In the genomic region with DNA sequence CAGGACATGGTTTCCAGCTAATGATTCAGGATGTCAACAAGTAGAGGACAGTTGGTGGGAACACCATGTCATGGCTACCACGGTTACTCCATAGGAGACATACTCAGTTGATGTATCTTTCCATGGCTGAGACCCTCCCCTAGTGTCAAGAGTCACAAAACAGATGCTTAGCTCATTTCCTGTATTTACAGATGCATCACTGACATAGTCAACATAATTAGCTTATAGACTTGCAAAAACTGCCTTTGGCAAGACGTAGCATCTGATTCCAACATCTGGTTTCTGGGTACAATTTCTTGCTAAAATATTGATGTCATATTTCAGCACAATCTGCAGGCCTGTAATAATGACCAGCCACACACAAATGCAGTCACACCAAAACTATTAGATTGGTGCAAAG, we compare ENCODE assay signal across 23 cellular contexts.
DNase-seq lines count a peak whose midpoint lies in the region; ATAC-seq, FAIRE-seq and TF ChIP-seq lines count a peak whose summit lies in the region.
"Had no signal": no experiment of that assay in that cellular context is flagged by ENCODE, and none has a peak within 500 bp of the region (broad histone marks: within the 10 kb centered on the region; RNA-seq: fewer than 3 reads in every experiment).

No MANE protein-coding gene starts in this region.

- H3K4me3 ChIP-seq in A673 (ENCODE audit: low read depth, low read length, poor library complexity, severe bottlenecking), result no peak overlapping the region
- no peak overlapping the region for H3K4me3 ChIP-seq in HepG2 (replicated peaks in 1 of 3; ENCODE audit: insufficient read depth in 1 of 3, low read depth in 2 of 3, low read length in 3 of 3)
- H3K4me3 ChIP-seq: BLaER1 treated with 17β-estradiol and CSF1 and Interleukin-3, amounts not matched to agents 10 nM and 100 nM had no signal

- no TSS peak for BruUV-seq in A673 (replicated peaks; lab: Mats Ljungman, UMichigan)
- no TSS peak for BruUV-seq in HepG2 (replicated peaks; lab: Mats Ljungman, UMichigan)

- H3K27ac ChIP-seq in A673 (ENCODE audit: low read depth, low read length, poor library complexity, severe bottlenecking), result no peak overlapping the region
- no peak overlapping the region for H3K27ac ChIP-seq in HepG2 (ENCODE audit: extremely low read length, insufficient read depth, low read length)
- H3K27ac ChIP-seq: 22Rv1; BLaER1 treated with 17β-estradiol and CSF1 and Interleukin-3, amounts not matched to agents 10 nM and 100 nM had no signal

- POLR2A ChIA-PET in A673 (lab: Charles Lee; ENCODE audit: low non-redundant PET), result no interaction called here
- POLR2A ChIA-PET in HepG2 (lab: Yijun Ruan, JAX), result no interaction called here

- H2AFZ ChIP-seq in HepG2 (ENCODE audit: low read length), result no peak overlapping the region

- H3K9me3 ChIP-seq in A673 (ENCODE audit: low read depth, low read length, poor library complexity, severe bottlenecking) (no peaks in the 10 kb centered on the region), HepG2 (ENCODE audit: low read length) (no peaks in the 10 kb centered on the region)
- H3K9me3 ChIP-seq: BE2C had no signal

- WGBS in HepG2 (ENCODE audit: low lambda C conversion rate), result 20% methylated on average over 2 of the region's 2 CpGs

- H3K36me3 ChIP-seq in A673 (ENCODE audit: insufficient read depth, low read length, poor library complexity, severe bottlenecking) (no peaks in the 10 kb centered on the region), HepG2 (replicated peaks in 1 of 2; ENCODE audit: control insufficient read depth in 1 of 2, insufficient read depth in 2 of 2, low read length in 2 of 2) (no peaks in the 10 kb centered on the region)
- H3K36me3 ChIP-seq: BE2C; BLaER1 treated with 17β-estradiol and CSF1 and Interleukin-3, amounts not matched to agents 10 nM and 100 nM had no signal

- no peaks in the 10 kb centered on the region for H4K20me1 ChIP-seq in HepG2 (ENCODE audit: insufficient read depth, low read length)
- H4K20me1 ChIP-seq: BLaER1 treated with 17β-estradiol and CSF1 and Interleukin-3, amounts not matched to agents 10 nM and 100 nM had no signal

- no peak for TF ChIP-seq CTCF in A673 (conservative IDR thresholded peaks at IDR 0.05; ENCODE audit: low read depth, low read length)
- TF ChIP-seq CTCF in HepG2 (CRISPR knock-in tag; IDR thresholded peaks at IDR 0.05), result no peak

- TF ChIP-seq RAD21 in HepG2 (CRISPR knock-in tag; IDR thresholded peaks at IDR 0.05), result no peak

- TF ChIP-seq EP300 in HepG2 (IDR thresholded peaks at IDR 0.05; ENCODE audit: low read depth in 2 of 2, low read length in 2 of 2), result no peak
- no peak for TF ChIP-seq EP300 in HepG2 (CRISPR knock-in tag; IDR thresholded peaks at IDR 0.05; ENCODE audit: borderline replicate concordance)

- intact Hi-C loops in A673 (cut with micrococcal nuclease; ENCODE audit: unreplicated experiment), result no loop called here
- intact Hi-C loops in HepG2 (cut with micrococcal nuclease; ENCODE audit: unreplicated experiment), result no loop called here

- H3K4me1 ChIP-seq in A673 (ENCODE audit: insufficient read depth, low read length, poor library complexity, severe bottlenecking) (peaks cover 25% of the 10 kb centered on the region), HepG2 (ENCODE audit: insufficient read depth, low read length) (no peaks in the 10 kb centered on the region)
- H3K4me1 ChIP-seq: BE2C; BLaER1 treated with 17β-estradiol and CSF1 and Interleukin-3, amounts not matched to agents 10 nM and 100 nM had no signal

- DNase-seq in DMS53 (lab: John Stamatoyannopoulos, UW) (peak; percentile 25), DMS53 treated with DMSO at 0.1 percent for 48 hours (lab: John Stamatoyannopoulos, UW; ENCODE audit: unreplicated experiment) (no peak), A673 (ENCODE audit: low spot score) (peak; percentile 54), urothelium cell line (ENCODE audit: low spot score) (no peak), HepG2 (ENCODE audit: low spot score) (no peak), NCI-H1930 (lab: John Stamatoyannopoulos, UW) (no peak)
- DNase-seq: ACHN; AML-193; BE2C; CD4-positive, alpha-beta T cell; CD8-positive, alpha-beta memory T cell; DMS 273 treated with DMSO at 0.1 percent for 48 hours; DND-41; GOT3; H7; HCEC 1CT had no signal

- no peak overlapping the region for H3K9ac ChIP-seq in HepG2 (ENCODE audit: insufficient read depth, low read depth, low read length)
- H3K9ac ChIP-seq: BLaER1 treated with 17β-estradiol and CSF1 and Interleukin-3, amounts not matched to agents 10 nM and 100 nM had no signal

- FAIRE-seq in urothelium cell line (lab: Jason Lieb, UNC), result peak; percentile 32
- FAIRE-seq in HepG2 (lab: Jason Lieb, UNC), result no peak
- FAIRE-seq: A204.1, D721Med, G401.6, GM12892 had no signal

- no peak for ATAC-seq in SK-N-SH treated with all-trans-retinoic acid at 6 μM for 48 hours
- no peak for ATAC-seq in HepG2

- H3K4me2 ChIP-seq in HepG2 (ENCODE audit: low read depth, low read length), result no peak overlapping the region
- H3K4me2 ChIP-seq: BLaER1 treated with 17β-estradiol and CSF1 and Interleukin-3, amounts not matched to agents 10 nM and 100 nM had no signal

- no peak for TF ChIP-seq POLR2A in HepG2 (IDR thresholded peaks at IDR 0.05; ENCODE audit: insufficient read depth in 1 of 2, low read depth in 2 of 2, low read length in 2 of 2)

- no peaks in the 10 kb centered on the region for H3K79me2 ChIP-seq in HepG2 (ENCODE audit: insufficient read depth, low read length)

- H3K27me3 ChIP-seq in A673 (replicated peaks; ENCODE audit: insufficient read depth, low read depth, low read length, poor library complexity) (no peaks in the 10 kb centered on the region), HepG2 (ENCODE audit: control insufficient read depth in 1 of 2, insufficient read depth in 2 of 2, low read length in 2 of 2) (no peaks in the 10 kb centered on the region)
- H3K27me3 ChIP-seq: BE2C; BLaER1 treated with 17β-estradiol and CSF1 and Interleukin-3, amounts not matched to agents 10 nM and 100 nM had no signal

- CTCF ChIA-PET in A673 (lab: Charles Lee), result no interaction called here
- CTCF ChIA-PET in HepG2 (lab: Yijun Ruan, JAX; ENCODE audit: low intra/inter-chr PET ratio, low total read pairs), result no interaction called here

- in situ Hi-C loops in HepG2 (cut with HindIII; ENCODE audit: extremely low pct_ligation_motif_present, low pct_unique_long_range_greater_than_20kb), result no loop called here

TF ChIP-seq in SK-N-SH treated with all-trans-retinoic acid at 6 μM for 48 hours, 23 proteins besides CTCF, POLR2A, EP300 and RAD21:
- TF ChIP-seq ZFP30 (CRISPR knock-in tag; IDR thresholded peaks at IDR 0.05) (no peak), TCF4 (CRISPR knock-in tag; IDR thresholded peaks at IDR 0.05; ENCODE audit: borderline replicate concordance) (peak; percentile 79; the same call in 1 of the 2 replicates)

TF ChIP-seq in HepG2, 621 proteins besides CTCF, POLR2A, EP300 and RAD21 (continues in another document):
- TF ChIP-seq NBN (conservative IDR thresholded peaks at IDR 0.05) (no peak), ZSCAN12 (CRISPR knock-in tag; IDR thresholded peaks at IDR 0.05) (no peak), PAX8 (CRISPR knock-in tag; IDR thresholded peaks at IDR 0.05; ENCODE audit: borderline replicate concordance) (no peak), KLF9 (CRISPR knock-in tag; IDR thresholded peaks at IDR 0.05; ENCODE audit: low read depth) (no peak), MTA3 (CRISPR knock-in tag; IDR thresholded peaks at IDR 0.05) (no peak), MYNN (CRISPR knock-in tag; IDR thresholded peaks at IDR 0.05; ENCODE audit: low read depth) (no peak), RFX1 (IDR thresholded peaks at IDR 0.05) (no peak), ZFP41 (CRISPR knock-in tag; IDR thresholded peaks at IDR 0.05; ENCODE audit: borderline replicate concordance) (no peak)
- TF ChIP-seq, protein P1, sequence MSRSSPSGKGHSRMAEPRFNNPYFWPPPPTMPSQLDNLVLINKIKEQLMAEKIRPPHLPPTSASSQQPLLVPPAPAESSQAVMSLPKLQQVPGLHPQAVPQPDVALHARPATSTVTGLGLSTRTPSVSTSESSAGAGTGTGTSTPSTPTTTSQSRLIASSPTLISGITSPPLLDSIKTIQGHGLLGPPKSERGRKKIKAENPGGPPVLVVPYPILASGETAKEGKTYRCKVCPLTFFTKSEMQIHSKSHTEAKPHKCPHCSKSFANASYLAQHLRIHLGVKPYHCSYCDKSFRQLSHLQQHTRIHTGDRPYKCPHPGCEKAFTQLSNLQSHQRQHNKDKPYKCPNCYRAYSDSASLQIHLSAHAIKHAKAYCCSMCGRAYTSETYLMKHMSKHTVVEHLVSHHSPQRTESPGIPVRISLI (CRISPR knock-in tag; IDR thresholded peaks at IDR 0.05; ENCODE audit: borderline replicate concordance), result no peak
- TF ChIP-seq, protein P2, sequence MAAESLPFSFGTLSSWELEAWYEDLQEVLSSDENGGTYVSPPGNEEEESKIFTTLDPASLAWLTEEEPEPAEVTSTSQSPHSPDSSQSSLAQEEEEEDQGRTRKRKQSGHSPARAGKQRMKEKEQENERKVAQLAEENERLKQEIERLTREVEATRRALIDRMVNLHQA (CRISPR knock-in tag; IDR thresholded peaks at IDR 0.05), result no peak
- TF ChIP-seq, protein P3, sequence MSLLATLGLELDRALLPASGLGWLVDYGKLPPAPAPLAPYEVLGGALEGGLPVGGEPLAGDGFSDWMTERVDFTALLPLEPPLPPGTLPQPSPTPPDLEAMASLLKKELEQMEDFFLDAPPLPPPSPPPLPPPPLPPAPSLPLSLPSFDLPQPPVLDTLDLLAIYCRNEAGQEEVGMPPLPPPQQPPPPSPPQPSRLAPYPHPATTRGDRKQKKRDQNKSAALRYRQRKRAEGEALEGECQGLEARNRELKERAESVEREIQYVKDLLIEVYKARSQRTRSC (CRISPR knock-in tag; IDR thresholded peaks at IDR 0.05; ENCODE audit: low read depth), result no peak
- TF ChIP-seq, protein P4, sequence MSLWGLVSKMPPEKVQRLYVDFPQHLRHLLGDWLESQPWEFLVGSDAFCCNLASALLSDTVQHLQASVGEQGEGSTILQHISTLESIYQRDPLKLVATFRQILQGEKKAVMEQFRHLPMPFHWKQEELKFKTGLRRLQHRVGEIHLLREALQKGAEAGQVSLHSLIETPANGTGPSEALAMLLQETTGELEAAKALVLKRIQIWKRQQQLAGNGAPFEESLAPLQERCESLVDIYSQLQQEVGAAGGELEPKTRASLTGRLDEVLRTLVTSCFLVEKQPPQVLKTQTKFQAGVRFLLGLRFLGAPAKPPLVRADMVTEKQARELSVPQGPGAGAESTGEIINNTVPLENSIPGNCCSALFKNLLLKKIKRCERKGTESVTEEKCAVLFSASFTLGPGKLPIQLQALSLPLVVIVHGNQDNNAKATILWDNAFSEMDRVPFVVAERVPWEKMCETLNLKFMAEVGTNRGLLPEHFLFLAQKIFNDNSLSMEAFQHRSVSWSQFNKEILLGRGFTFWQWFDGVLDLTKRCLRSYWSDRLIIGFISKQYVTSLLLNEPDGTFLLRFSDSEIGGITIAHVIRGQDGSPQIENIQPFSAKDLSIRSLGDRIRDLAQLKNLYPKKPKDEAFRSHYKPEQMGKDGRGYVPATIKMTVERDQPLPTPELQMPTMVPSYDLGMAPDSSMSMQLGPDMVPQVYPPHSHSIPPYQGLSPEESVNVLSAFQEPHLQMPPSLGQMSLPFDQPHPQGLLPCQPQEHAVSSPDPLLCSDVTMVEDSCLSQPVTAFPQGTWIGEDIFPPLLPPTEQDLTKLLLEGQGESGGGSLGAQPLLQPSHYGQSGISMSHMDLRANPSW (CRISPR knock-in tag; IDR thresholded peaks at IDR 0.05; ENCODE audit: borderline replicate concordance), result no peak

Comparison
In these comparisons a context has a peak if more than half of its experiments do, and no peak if none do; other contexts are left out.
1. DNase-seq: peak in DMS53 (single experiment) and A673 (single experiment); none in DMS53 treated with DMSO at 0.1 percent for 48 hours (single experiment), urothelium cell line (single experiment), HepG2 (single experiment) and NCI-H1930 (0 of 2).